ENCODE assay signal across 16 cellular contexts in genomic region chr15:65639509-65639908, GRCh38. TPM values are rescaled to one million over a fixed set of nuclear protein-coding genes. Genes with fewer than 3 reads are reported as not detected.
DNase-seq lines count a peak whose midpoint lies in the region; ATAC-seq and TF ChIP-seq lines count a peak whose summit lies in the region.
"Had no signal": no experiment of that assay in that cellular context is flagged by ENCODE, and none has a peak within 500 bp of the region (broad histone marks: within the 10 kb centered on the region; RNA-seq: fewer than 3 reads in every experiment).

No MANE protein-coding gene starts in this region.

- ATAC-seq in activated T-cell treated with anti-CD3 and anti-CD28 coated beads, Interleukin-2, amount 50 U/mL, for 72 hours (replicated peaks in 1 of 2) = no peak
- ATAC-seq in IMR-90 (ENCODE audit: low read depth) (no peak), GM18519 (IDR thresholded peaks at IDR 0.05; ENCODE audit: low FRiP score, unreplicated experiment) (no peak)
- no peak for ATAC-seq in central memory CD8-positive, alpha-beta T cell (replicated peaks; ENCODE audit: extremely low read depth, poor library complexity, severe bottlenecking)

- no peaks in the 10 kb centered on the region for H3K9me1 ChIP-seq in IMR-90 (ENCODE audit: insufficient read depth, low read length)

- no peak overlapping the region for H4K91ac ChIP-seq in IMR-90 (ENCODE audit: insufficient read depth, low read depth, low read length)

- H3K18ac ChIP-seq in IMR-90 (ENCODE audit: low read depth, low read length) = no peak overlapping the region

- no peak overlapping the region for H2BK120ac ChIP-seq in IMR-90 (ENCODE audit: low read depth, low read length)

- peaks cover 9% of the 10 kb centered on the region for H3K4me1 Mint-ChIP-seq in activated T-cell treated with anti-CD3 and anti-CD28 coated beads, Interleukin-2, amount 50 U/mL, for 24 hours (ENCODE audit: low read depth)
- peaks cover 11% of the 10 kb centered on the region for H3K4me1 Mint-ChIP-seq in activated T-cell treated with anti-CD3 and anti-CD28 coated beads, Interleukin-2, amount 50 U/mL, for 72 hours (ENCODE audit: low read depth)
- H3K4me1 Mint-ChIP-seq in central memory CD8-positive, alpha-beta T cell = peaks cover 7% of the 10 kb centered on the region
- H3K4me1 Mint-ChIP-seq in activated CD4-positive, alpha-beta T cell treated with anti-CD3 and anti-CD28 coated beads, Interleukin-2, amount 10 ng/mL, durations not matched to agents 7 days and 5 days = peaks cover 10% of the 10 kb centered on the region

- dilution Hi-C loops in IMR-90 (cut with HindIII; ENCODE audit: low sequenced_read_pairs, unreplicated experiment) = no loop called here

- H3K36me3 Mint-ChIP-seq in activated T-cell treated with anti-CD3 and anti-CD28 coated beads, Interleukin-2, amount 50 U/mL, for 24 hours (ENCODE audit: low read depth) = peaks cover 1% of the 10 kb centered on the region
- no peaks in the 10 kb centered on the region for H3K36me3 Mint-ChIP-seq in activated T-cell treated with anti-CD3 and anti-CD28 coated beads, Interleukin-2, amount 50 U/mL, for 72 hours (ENCODE audit: insufficient read depth in 2 of 2)
- H3K36me3 Mint-ChIP-seq in central memory CD8-positive, alpha-beta T cell (ENCODE audit: insufficient read depth) = peaks cover 5% of the 10 kb centered on the region
- H3K36me3 Mint-ChIP-seq in activated CD4-positive, alpha-beta T cell treated with anti-CD3 and anti-CD28 coated beads, Interleukin-2, amount 10 ng/mL, durations not matched to agents 7 days and 5 days (ENCODE audit: low read depth) = no peaks in the 10 kb centered on the region

- no CpG with 5 or more reads among the region's 6 CpGs for WGBS in IMR-90 (ENCODE audit: extremely low coverage in 2 of 2, insufficient read length in 1 of 2), 2 experiments

- no peak overlapping the region for H3K4me3 ChIP-seq in IMR-90 (ENCODE audit: insufficient read depth, low read depth, low read length)
- no peak overlapping the region for H3K4me3 ChIP-seq in WERI-Rb-1 (ENCODE audit: low read depth, low read length)
- H3K4me3 ChIP-seq: BLaER1 treated with 17β-estradiol and CSF1 and Interleukin-3, amounts not matched to agents 10 nM and 100 nM; GM23338 had no signal

- no peak overlapping the region for H3K4me3 Mint-ChIP-seq in activated T-cell treated with anti-CD3 and anti-CD28 coated beads, Interleukin-2, amount 50 U/mL, for 24 hours
- no peak overlapping the region for H3K4me3 Mint-ChIP-seq in activated T-cell treated with anti-CD3 and anti-CD28 coated beads, Interleukin-2, amount 50 U/mL, for 72 hours
- no peak overlapping the region for H3K4me3 Mint-ChIP-seq in central memory CD8-positive, alpha-beta T cell
- no peak overlapping the region for H3K4me3 Mint-ChIP-seq in activated CD4-positive, alpha-beta T cell treated with anti-CD3 and anti-CD28 coated beads, Interleukin-2, amount 10 ng/mL, durations not matched to agents 7 days and 5 days
- H3K4me3 Mint-ChIP-seq: CD4-positive, CD25-positive, alpha-beta regulatory T cell; GM23338; H9 had no signal

- H3K27ac Mint-ChIP-seq in activated T-cell treated with anti-CD3 and anti-CD28 coated beads, Interleukin-2, amount 50 U/mL, for 24 hours = peak overlapping the region; percentile 24
- no peak overlapping the region for H3K27ac Mint-ChIP-seq in activated T-cell treated with anti-CD3 and anti-CD28 coated beads, Interleukin-2, amount 50 U/mL, for 72 hours
- peak overlapping the region; percentile 39 for H3K27ac Mint-ChIP-seq in central memory CD8-positive, alpha-beta T cell (ENCODE audit: low read depth)
- no peak overlapping the region for H3K27ac Mint-ChIP-seq in activated CD4-positive, alpha-beta T cell treated with anti-CD3 and anti-CD28 coated beads, Interleukin-2, amount 10 ng/mL, durations not matched to agents 7 days and 5 days
- H3K27ac Mint-ChIP-seq: GM23338, H9 had no signal

- TF ChIP-seq POLR2A in IMR-90 (IDR thresholded peaks at IDR 0.05; ENCODE audit: low read depth, low read length) = no peak

- H3K9me3 Mint-ChIP-seq in activated T-cell treated with anti-CD3 and anti-CD28 coated beads, Interleukin-2, amount 50 U/mL, for 24 hours = no peaks in the 10 kb centered on the region
- no peaks in the 10 kb centered on the region for H3K9me3 Mint-ChIP-seq in activated T-cell treated with anti-CD3 and anti-CD28 coated beads, Interleukin-2, amount 50 U/mL, for 72 hours
- H3K9me3 Mint-ChIP-seq in central memory CD8-positive, alpha-beta T cell = no peaks in the 10 kb centered on the region
- no peaks in the 10 kb centered on the region for H3K9me3 Mint-ChIP-seq in activated CD4-positive, alpha-beta T cell treated with anti-CD3 and anti-CD28 coated beads, Interleukin-2, amount 10 ng/mL, durations not matched to agents 7 days and 5 days
- H3K9me3 Mint-ChIP-seq: CD4-positive, CD25-positive, alpha-beta regulatory T cell; GM23338; H9; IgD-negative memory B cell had no signal

- no peaks in the 10 kb centered on the region for H3K36me3 ChIP-seq in IMR-90 (ENCODE audit: control insufficient read depth, insufficient read depth, low read length)
- H3K36me3 ChIP-seq in WERI-Rb-1 = no peaks in the 10 kb centered on the region
- H3K36me3 ChIP-seq: BLaER1 treated with 17β-estradiol and CSF1 and Interleukin-3, amounts not matched to agents 10 nM and 100 nM had no signal

- H4K8ac ChIP-seq in IMR-90 (ENCODE audit: low read depth in 2 of 2, low read length in 2 of 2) = no peak overlapping the region

- TF ChIP-seq CTCF in IMR-90 (conservative IDR thresholded peaks at IDR 0.05; ENCODE audit: low read depth, low read length) (no peak), WERI-Rb-1 (IDR thresholded peaks at IDR 0.05; ENCODE audit: low read depth, low read length) (no peak)

- no peaks in the 10 kb centered on the region for H3K79me1 ChIP-seq in IMR-90 (ENCODE audit: low read depth in 1 of 2, low read length in 2 of 2)

- no peak overlapping the region for H3K56ac ChIP-seq in IMR-90 (ENCODE audit: extremely low read depth, insufficient read depth, low read length)

- H2AK9ac ChIP-seq in IMR-90 (replicated peaks; ENCODE audit: low read depth, low read length, poor library complexity) = no peak overlapping the region

- CTCF ChIA-PET in IMR-90 (lab: Yijun Ruan, JAX) = interaction anchor here (0.7 to 1.0 kb wide), 2 partner anchors 152 to 179 kb away, joined by 3 read pairs; partner anchors contain the start of gene DENND4A
- CTCF ChIA-PET in activated CD4-positive, alpha-beta T cell treated with anti-CD3 and anti-CD28 coated beads, Interleukin-2, amount 10 ng/mL, durations not matched to agents 7 days and 5 days (lab: Charles Lee) = interaction anchor here (0.7 to 2.0 kb wide), 5 partner anchors 10 to 223 kb away, joined by 3 to 5 read pairs (median 4); no protein-coding TSS in a partner anchor

- H3K23ac ChIP-seq in IMR-90 (ENCODE audit: low read depth, low read length) = no peak overlapping the region

- H2AFZ ChIP-seq in IMR-90 (replicated peaks; ENCODE audit: low read length, poor library complexity) = peak overlapping the region; percentile 26
- H2AFZ ChIP-seq: GM23338 had no signal

- POLR2A ChIA-PET in IMR-90 (lab: Charles Lee; ENCODE audit: unreplicated experiment) = no interaction called here
- POLR2A ChIA-PET in activated CD4-positive, alpha-beta T cell treated with anti-CD3 and anti-CD28 coated beads, Interleukin-2, amount 10 ng/mL, durations not matched to agents 7 days and 5 days (lab: Charles Lee) = interaction anchor here (0.5 kb wide), 1 partner anchor 158 kb away, joined by 3 read pairs; no protein-coding TSS in a partner anchor

- no peak overlapping the region for H3K9ac ChIP-seq in IMR-90 (ENCODE audit: low read depth, low read length)
- H3K9ac ChIP-seq: BLaER1 treated with 17β-estradiol and CSF1 and Interleukin-3, amounts not matched to agents 10 nM and 100 nM had no signal

- no peak overlapping the region for H2AK5ac ChIP-seq in IMR-90 (ENCODE audit: low read depth, low read length)

- TF ChIP-seq RAD21 in IMR-90 (IDR thresholded peaks at IDR 0.05; ENCODE audit: low read length) = no peak

- H3K4ac ChIP-seq in IMR-90 (ENCODE audit: low read depth, low read length) = no peak overlapping the region

- H4K5ac ChIP-seq in IMR-90 (ENCODE audit: low read depth, low read length) = no peak overlapping the region

- H3K27me3 ChIP-seq in IMR-90 (ENCODE audit: control insufficient read depth, insufficient read depth, low read length) (no peaks in the 10 kb centered on the region), WERI-Rb-1 (ENCODE audit: insufficient read depth, low read depth, severe bottlenecking) (peaks cover 64% of the 10 kb centered on the region)
- H3K27me3 ChIP-seq: BLaER1 treated with 17β-estradiol and CSF1 and Interleukin-3, amounts not matched to agents 10 nM and 100 nM had no signal

- in situ Hi-C loops in IMR-90 (cut with MboI; ENCODE audit: low sequenced_read_pairs) = no loop called here

- H2BK15ac ChIP-seq in IMR-90 (ENCODE audit: low read depth, low read length) = no peak overlapping the region

- H3K4me2 ChIP-seq in IMR-90 (ENCODE audit: low read depth, low read length) = no peak overlapping the region
- H3K4me2 ChIP-seq: GM23338 had no signal

- BruUV-seq in IMR-90 (replicated peaks; lab: Mats Ljungman, UMichigan) = no TSS peak

- H3K27ac ChIP-seq in IMR-90 (ENCODE audit: insufficient read depth, low read length) = no peak overlapping the region
- no peak overlapping the region for H3K27ac ChIP-seq in WERI-Rb-1
- H3K27ac ChIP-seq: BLaER1 treated with 17β-estradiol and CSF1 and Interleukin-3, amounts not matched to agents 10 nM and 100 nM had no signal

- no peaks in the 10 kb centered on the region for H3K9me3 ChIP-seq in IMR-90 (ENCODE audit: control insufficient read depth, insufficient read depth, low read length)
- no peaks in the 10 kb centered on the region for H3K9me3 ChIP-seq in WERI-Rb-1 (ENCODE audit: severe bottlenecking)
- H3K9me3 ChIP-seq: BLaER1 treated with 17β-estradiol and CSF1 and Interleukin-3, amounts not matched to agents 10 nM and 100 nM had no signal

- peaks cover 4% of the 10 kb centered on the region; the same call in 1 of the 2 replicates for H3K4me1 ChIP-seq in IMR-90 (ENCODE audit: control insufficient read depth, insufficient read depth, low read length)

- intact Hi-C loops in IMR-90 (cut with micrococcal nuclease) = loop anchor here (2.0 to 10.0 kb wide), 2 partner anchors 217 to 645 kb away; no protein-coding TSS in a partner anchor

- H2BK20ac ChIP-seq in IMR-90 (ENCODE audit: low read depth, low read length) = no peak overlapping the region

- no peak overlapping the region for H3K14ac ChIP-seq in IMR-90 (replicated peaks; ENCODE audit: low read depth, low read length)

- no peak overlapping the region for H2BK5ac ChIP-seq in IMR-90 (ENCODE audit: low read depth, low read length, poor library complexity, severe bottlenecking)

- H4K20me1 ChIP-seq in IMR-90 (ENCODE audit: insufficient read depth, low read length) = 0 out of 2 replicates have a peak, but pooled peaks cover 3% of the 10 kb centered on the region
- H4K20me1 ChIP-seq: BLaER1 treated with 17β-estradiol and CSF1 and Interleukin-3, amounts not matched to agents 10 nM and 100 nM had no signal

- no peak for DNase-seq in activated T-cell treated with anti-CD3 and anti-CD28 coated beads, Interleukin-2, amount 50 U/mL, for 24 hours
- no peak for DNase-seq in activated T-cell treated with anti-CD3 and anti-CD28 coated beads, Interleukin-2, amount 50 U/mL, for 72 hours
- DNase-seq in IMR-90 = no peak
- DNase-seq in central memory CD8-positive, alpha-beta T cell (ENCODE audit: low spot score in 2 of 2) = no peak
- DNase-seq in activated CD4-positive, alpha-beta T cell treated with anti-CD3 and anti-CD28 coated beads, Interleukin-2, amount 10 ng/mL, durations not matched to agents 7 days and 5 days = no peak
- no peak for DNase-seq in WERI-Rb-1
- DNase-seq: 8988T; ACHN; CD4-positive, CD25-positive, alpha-beta regulatory T cell; DMS53; GF-D8; H9 had no signal

- no peaks in the 10 kb centered on the region for H3K27me3 Mint-ChIP-seq in activated T-cell treated with anti-CD3 and anti-CD28 coated beads, Interleukin-2, amount 50 U/mL, for 24 hours
- H3K27me3 Mint-ChIP-seq in activated T-cell treated with anti-CD3 and anti-CD28 coated beads, Interleukin-2, amount 50 U/mL, for 72 hours (ENCODE audit: low read depth) = no peaks in the 10 kb centered on the region
- no peaks in the 10 kb centered on the region for H3K27me3 Mint-ChIP-seq in central memory CD8-positive, alpha-beta T cell
- H3K27me3 Mint-ChIP-seq in activated CD4-positive, alpha-beta T cell treated with anti-CD3 and anti-CD28 coated beads, Interleukin-2, amount 10 ng/mL, durations not matched to agents 7 days and 5 days = no peaks in the 10 kb centered on the region
- H3K27me3 Mint-ChIP-seq: IgD-negative memory B cell had no signal

RNA-seq across cellular contexts. Expression of gene SLC24A1, which starts 17.8 kb away (rescaled TPM):
- total RNA-seq in activated T-cell treated with anti-CD3 and anti-CD28 coated beads, Interleukin-2, amount 50 U/mL, for 72 hours = 10 to 100 TPM in 1 of 2 donors, 1 to 10 TPM in 1; 7.7 to 12.9 TPM
- 3.6 and 3.9 TPM in 2 replicates for total RNA-seq in IMR-90 (2012; rRNA removed)
- 3.8 and 4.9 TPM in 2 replicates for polyA plus RNA-seq in IMR-90 (2012; rRNA removed)
- polyA plus RNA-seq in IMR-90 (2012; cell fraction: cytosol; rRNA removed) = 2.3 and 4.2 TPM in 2 replicates
- polyA plus RNA-seq in IMR-90 (2012; cell fraction: nucleus; rRNA removed; ENCODE audit: low replicate concordance) = 2.7 and 5.6 TPM in 2 replicates
- 1 to 10 TPM; 4.3 to 5.4 TPM for total RNA-seq in activated CD4-positive, alpha-beta T cell treated with anti-CD3 and anti-CD28 coated beads, Interleukin-2, amount 10 ng/mL, durations not matched to agents 7 days and 5 days

RNA-seq across cellular contexts. Expression of gene INTS14, which starts 28.6 kb away (rescaled TPM):
- total RNA-seq in activated T-cell treated with anti-CD3 and anti-CD28 coated beads, Interleukin-2, amount 50 U/mL, for 72 hours = 10 to 100 TPM; 48.9 to 53.7 TPM
- 22.9 and 33.9 TPM in 2 replicates for total RNA-seq in IMR-90 (2012; rRNA removed)
- 35.8 and 39.5 TPM in 2 replicates for polyA plus RNA-seq in IMR-90 (2012; rRNA removed)
- 14.9 and 17.2 TPM in 2 replicates for polyA plus RNA-seq in IMR-90 (2012; cell fraction: cytosol; rRNA removed)
- 18.7 and 60.0 TPM in 2 replicates for polyA plus RNA-seq in IMR-90 (2012; cell fraction: nucleus; rRNA removed; ENCODE audit: low replicate concordance)
- total RNA-seq in activated CD4-positive, alpha-beta T cell treated with anti-CD3 and anti-CD28 coated beads, Interleukin-2, amount 10 ng/mL, durations not matched to agents 7 days and 5 days = 10 to 100 TPM; 38.4 to 46.8 TPM

Comparison
In these comparisons a context has a peak if more than half of its experiments do, and no peak if none do; other contexts are left out.
1. H3K27ac Mint-ChIP-seq: peak in activated T-cell treated with anti-CD3 and anti-CD28 coated beads, Interleukin-2, amount 50 U/mL, for 24 hours (single experiment) and central memory CD8-positive, alpha-beta T cell (single experiment); none in activated T-cell treated with anti-CD3 and anti-CD28 coated beads, Interleukin-2, amount 50 U/mL, for 72 hours (single experiment) and activated CD4-positive, alpha-beta T cell treated with anti-CD3 and anti-CD28 coated beads, Interleukin-2, amount 10 ng/mL, durations not matched to agents 7 days and 5 days (single experiment).